Comparison of ENCODE assay signal across 1 cellular context in the genomic region with DNA sequence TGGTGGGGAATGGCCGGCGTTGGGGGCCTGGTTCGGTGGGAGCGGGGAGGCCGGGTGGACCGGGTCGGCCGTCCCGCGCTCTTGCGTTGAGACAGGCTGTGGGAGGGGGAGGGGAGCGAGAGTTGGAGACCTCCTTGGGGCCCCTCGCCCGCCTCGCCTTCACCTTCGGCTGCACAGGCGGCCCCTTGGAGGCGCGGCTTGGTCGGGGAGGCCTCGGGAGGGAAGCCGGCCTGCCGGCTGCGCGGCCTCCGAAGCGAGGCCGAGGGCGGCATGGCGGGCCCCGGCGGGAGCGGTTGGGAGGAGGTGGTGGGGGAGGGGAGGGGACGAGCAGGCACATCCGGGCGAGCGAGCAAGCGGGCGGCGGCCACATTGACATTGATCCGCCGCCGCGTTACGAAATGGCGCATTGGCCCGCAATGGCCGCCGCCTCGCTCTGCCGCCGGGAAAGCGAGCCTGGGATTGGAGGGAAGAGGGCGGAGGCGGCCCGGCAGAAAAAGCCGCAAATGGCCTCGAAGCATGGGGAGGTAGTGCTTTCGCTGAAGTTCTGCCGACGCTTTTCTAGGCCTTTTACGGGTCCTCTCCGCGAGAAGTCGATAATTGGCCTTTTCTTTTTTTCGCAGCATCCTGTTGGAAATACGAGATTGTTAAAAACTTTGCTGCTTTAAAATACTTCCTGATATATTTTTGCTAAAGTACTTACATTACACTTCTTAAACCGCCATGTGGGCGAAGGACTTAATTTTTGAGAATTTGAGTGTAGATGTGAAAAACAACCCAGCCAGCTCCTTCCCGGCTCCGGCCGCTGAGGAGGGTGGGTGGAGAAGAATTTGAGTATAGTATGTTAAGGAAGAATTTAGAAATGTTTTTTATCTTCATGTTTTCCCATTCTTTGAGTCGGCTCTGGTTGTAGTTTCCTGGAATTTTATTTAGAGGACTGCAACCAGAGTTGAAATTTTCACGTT.
A peak's percentile ranks its signal among the peaks of the same experiment; 100 is the strongest.
TF ChIP-seq lines count a peak whose summit lies in the region.

No MANE protein-coding gene starts in this region.

TF ChIP-seq in HepG2, 621 proteins besides CTCF, POLR2A, EP300 and RAD21 (continued from another document and continues in another):
- TF ChIP-seq, protein P1, sequence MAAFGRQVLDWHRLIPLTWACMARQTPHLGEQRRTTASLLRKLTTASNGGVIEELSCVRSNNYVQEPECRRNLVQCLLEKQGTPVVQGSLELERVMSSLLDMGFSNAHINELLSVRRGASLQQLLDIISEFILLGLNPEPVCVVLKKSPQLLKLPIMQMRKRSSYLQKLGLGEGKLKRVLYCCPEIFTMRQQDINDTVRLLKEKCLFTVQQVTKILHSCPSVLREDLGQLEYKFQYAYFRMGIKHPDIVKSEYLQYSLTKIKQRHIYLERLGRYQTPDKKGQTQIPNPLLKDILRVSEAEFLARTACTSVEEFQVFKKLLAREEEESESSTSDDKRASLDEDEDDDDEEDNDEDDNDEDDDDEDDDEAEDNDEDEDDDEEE (CRISPR knock-in tag; IDR thresholded peaks at IDR 0.05), result peak; percentile 7; the same call in 1 of the 2 replicates
- peak; percentile 54; the same call in 1 of the 2 replicates for TF ChIP-seq SIX4 (CRISPR knock-in tag; IDR thresholded peaks at IDR 0.05)
- TF ChIP-seq GATAD2A (CRISPR knock-in tag; IDR thresholded peaks at IDR 0.05), result peak; percentile 48
- peak; percentile 19 for TF ChIP-seq ZNF776 (CRISPR knock-in tag; IDR thresholded peaks at IDR 0.05)
- TF ChIP-seq, protein P2, sequence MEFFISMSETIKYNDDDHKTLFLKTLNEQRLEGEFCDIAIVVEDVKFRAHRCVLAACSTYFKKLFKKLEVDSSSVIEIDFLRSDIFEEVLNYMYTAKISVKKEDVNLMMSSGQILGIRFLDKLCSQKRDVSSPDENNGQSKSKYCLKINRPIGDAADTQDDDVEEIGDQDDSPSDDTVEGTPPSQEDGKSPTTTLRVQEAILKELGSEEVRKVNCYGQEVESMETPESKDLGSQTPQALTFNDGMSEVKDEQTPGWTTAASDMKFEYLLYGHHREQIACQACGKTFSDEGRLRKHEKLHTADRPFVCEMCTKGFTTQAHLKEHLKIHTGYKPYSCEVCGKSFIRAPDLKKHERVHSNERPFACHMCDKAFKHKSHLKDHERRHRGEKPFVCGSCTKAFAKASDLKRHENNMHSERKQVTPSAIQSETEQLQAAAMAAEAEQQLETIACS (CRISPR knock-in tag; IDR thresholded peaks at IDR 0.05), result peak; percentile 56; the same call in 1 of the 2 replicates
- peak; percentile 70 for TF ChIP-seq FOXO1 (CRISPR knock-in tag; IDR thresholded peaks at IDR 0.05)
- TF ChIP-seq MED1 (CRISPR knock-in tag; IDR thresholded peaks at IDR 0.05), result peak; percentile 88
- TF ChIP-seq, protein P3, sequence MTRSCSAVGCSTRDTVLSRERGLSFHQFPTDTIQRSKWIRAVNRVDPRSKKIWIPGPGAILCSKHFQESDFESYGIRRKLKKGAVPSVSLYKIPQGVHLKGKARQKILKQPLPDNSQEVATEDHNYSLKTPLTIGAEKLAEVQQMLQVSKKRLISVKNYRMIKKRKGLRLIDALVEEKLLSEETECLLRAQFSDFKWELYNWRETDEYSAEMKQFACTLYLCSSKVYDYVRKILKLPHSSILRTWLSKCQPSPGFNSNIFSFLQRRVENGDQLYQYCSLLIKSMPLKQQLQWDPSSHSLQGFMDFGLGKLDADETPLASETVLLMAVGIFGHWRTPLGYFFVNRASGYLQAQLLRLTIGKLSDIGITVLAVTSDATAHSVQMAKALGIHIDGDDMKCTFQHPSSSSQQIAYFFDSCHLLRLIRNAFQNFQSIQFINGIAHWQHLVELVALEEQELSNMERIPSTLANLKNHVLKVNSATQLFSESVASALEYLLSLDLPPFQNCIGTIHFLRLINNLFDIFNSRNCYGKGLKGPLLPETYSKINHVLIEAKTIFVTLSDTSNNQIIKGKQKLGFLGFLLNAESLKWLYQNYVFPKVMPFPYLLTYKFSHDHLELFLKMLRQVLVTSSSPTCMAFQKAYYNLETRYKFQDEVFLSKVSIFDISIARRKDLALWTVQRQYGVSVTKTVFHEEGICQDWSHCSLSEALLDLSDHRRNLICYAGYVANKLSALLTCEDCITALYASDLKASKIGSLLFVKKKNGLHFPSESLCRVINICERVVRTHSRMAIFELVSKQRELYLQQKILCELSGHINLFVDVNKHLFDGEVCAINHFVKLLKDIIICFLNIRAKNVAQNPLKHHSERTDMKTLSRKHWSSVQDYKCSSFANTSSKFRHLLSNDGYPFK (CRISPR knock-in tag; IDR thresholded peaks at IDR 0.05; ENCODE audit: borderline replicate concordance), result peak; percentile 26; the same call in 1 of the 2 replicates
- TF ChIP-seq MAFK (conservative IDR thresholded peaks at IDR 0.05 in 1 of 2, IDR thresholded peaks at IDR 0.05 in 1 of 2; ENCODE audit: low read length in 2 of 2), result no peak
- TF ChIP-seq, protein P4, sequence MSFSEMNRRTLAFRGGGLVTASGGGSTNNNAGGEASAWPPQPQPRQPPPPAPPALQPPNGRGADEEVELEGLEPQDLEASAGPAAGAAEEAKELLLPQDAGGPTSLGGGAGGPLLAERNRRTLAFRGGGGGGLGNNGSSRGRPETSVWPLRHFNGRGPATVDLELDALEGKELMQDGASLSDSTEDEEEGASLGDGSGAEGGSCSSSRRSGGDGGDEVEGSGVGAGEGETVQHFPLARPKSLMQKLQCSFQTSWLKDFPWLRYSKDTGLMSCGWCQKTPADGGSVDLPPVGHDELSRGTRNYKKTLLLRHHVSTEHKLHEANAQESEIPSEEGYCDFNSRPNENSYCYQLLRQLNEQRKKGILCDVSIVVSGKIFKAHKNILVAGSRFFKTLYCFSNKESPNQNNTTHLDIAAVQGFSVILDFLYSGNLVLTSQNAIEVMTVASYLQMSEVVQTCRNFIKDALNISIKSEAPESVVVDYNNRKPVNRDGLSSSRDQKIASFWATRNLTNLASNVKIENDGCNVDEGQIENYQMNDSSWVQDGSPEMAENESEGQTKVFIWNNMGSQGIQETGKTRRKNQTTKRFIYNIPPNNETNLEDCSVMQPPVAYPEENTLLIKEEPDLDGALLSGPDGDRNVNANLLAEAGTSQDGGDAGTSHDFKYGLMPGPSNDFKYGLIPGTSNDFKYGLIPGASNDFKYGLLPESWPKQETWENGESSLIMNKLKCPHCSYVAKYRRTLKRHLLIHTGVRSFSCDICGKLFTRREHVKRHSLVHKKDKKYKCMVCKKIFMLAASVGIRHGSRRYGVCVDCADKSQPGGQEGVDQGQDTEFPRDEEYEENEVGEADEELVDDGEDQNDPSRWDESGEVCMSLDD (CRISPR knock-in tag; IDR thresholded peaks at IDR 0.05; ENCODE audit: borderline replicate concordance), result no peak
- peak; percentile 98 for TF ChIP-seq RBFOX2 (IDR thresholded peaks at IDR 0.05; ENCODE audit: low read depth, low read length)
- TF ChIP-seq ZNF670 (CRISPR knock-in tag; IDR thresholded peaks at IDR 0.05; ENCODE audit: borderline replicate concordance), result peak; percentile 88
- TF ChIP-seq, protein P5, sequence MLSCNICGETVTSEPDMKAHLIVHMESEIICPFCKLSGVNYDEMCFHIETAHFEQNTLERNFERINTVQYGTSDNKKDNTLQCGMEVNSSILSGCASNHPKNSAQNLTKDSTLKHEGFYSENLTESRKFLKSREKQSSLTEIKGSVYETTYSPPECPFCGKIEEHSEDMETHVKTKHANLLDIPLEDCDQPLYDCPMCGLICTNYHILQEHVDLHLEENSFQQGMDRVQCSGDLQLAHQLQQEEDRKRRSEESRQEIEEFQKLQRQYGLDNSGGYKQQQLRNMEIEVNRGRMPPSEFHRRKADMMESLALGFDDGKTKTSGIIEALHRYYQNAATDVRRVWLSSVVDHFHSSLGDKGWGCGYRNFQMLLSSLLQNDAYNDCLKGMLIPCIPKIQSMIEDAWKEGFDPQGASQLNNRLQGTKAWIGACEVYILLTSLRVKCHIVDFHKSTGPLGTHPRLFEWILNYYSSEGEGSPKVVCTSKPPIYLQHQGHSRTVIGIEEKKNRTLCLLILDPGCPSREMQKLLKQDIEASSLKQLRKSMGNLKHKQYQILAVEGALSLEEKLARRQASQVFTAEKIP (CRISPR knock-in tag; IDR thresholded peaks at IDR 0.05; ENCODE audit: borderline replicate concordance), result no peak
- TF ChIP-seq, protein P6, sequence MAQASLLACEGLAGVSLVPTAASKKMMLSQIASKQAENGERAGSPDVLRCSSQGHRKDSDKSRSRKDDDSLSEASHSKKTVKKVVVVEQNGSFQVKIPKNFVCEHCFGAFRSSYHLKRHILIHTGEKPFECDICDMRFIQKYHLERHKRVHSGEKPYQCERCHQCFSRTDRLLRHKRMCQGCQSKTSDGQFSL (CRISPR knock-in tag; IDR thresholded peaks at IDR 0.05), result no peak
- TF ChIP-seq ZNF672 (CRISPR knock-in tag; IDR thresholded peaks at IDR 0.05), result peak; percentile 56; the same call in 1 of the 2 replicates
- TF ChIP-seq MATR3 (CRISPR knock-in tag; IDR thresholded peaks at IDR 0.05), result no peak
- TF ChIP-seq BRD4 (CRISPR knock-in tag; IDR thresholded peaks at IDR 0.05), result peak; percentile 86; the same call in 1 of the 2 replicates
- TF ChIP-seq, protein P7, sequence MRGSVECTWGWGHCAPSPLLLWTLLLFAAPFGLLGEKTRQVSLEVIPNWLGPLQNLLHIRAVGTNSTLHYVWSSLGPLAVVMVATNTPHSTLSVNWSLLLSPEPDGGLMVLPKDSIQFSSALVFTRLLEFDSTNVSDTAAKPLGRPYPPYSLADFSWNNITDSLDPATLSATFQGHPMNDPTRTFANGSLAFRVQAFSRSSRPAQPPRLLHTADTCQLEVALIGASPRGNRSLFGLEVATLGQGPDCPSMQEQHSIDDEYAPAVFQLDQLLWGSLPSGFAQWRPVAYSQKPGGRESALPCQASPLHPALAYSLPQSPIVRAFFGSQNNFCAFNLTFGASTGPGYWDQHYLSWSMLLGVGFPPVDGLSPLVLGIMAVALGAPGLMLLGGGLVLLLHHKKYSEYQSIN (CRISPR knock-in tag; IDR thresholded peaks at IDR 0.05; ENCODE audit: borderline replicate concordance), result no peak
- TF ChIP-seq ATF7 (IDR thresholded peaks at IDR 0.05), result no peak
- no peak for TF ChIP-seq ATF7 (CRISPR knock-in tag; IDR thresholded peaks at IDR 0.05)
- peak; percentile 100 for TF ChIP-seq HNRNPK (IDR thresholded peaks at IDR 0.05; ENCODE audit: low read depth, low read length, poor library complexity, severe bottlenecking)
- TF ChIP-seq HOXA5 (CRISPR knock-in tag; IDR thresholded peaks at IDR 0.05), result peak; percentile 81
- no peak for TF ChIP-seq ZNF546 (CRISPR knock-in tag; conservative IDR thresholded peaks at IDR 0.05)
- TF ChIP-seq ZNF33A (CRISPR knock-in tag; IDR thresholded peaks at IDR 0.05; ENCODE audit: borderline replicate concordance), result no peak
- TF ChIP-seq ZNF703 (CRISPR knock-in tag; IDR thresholded peaks at IDR 0.05; ENCODE audit: borderline replicate concordance), result no peak
- TF ChIP-seq CBFB (CRISPR knock-in tag; IDR thresholded peaks at IDR 0.05), result peak; percentile 92
- TF ChIP-seq GTF3A (CRISPR knock-in tag; conservative IDR thresholded peaks at IDR 0.05), result no peak
- TF ChIP-seq PAX8 (CRISPR knock-in tag; IDR thresholded peaks at IDR 0.05; ENCODE audit: borderline replicate concordance), result no peak
- TF ChIP-seq KDM5A (IDR thresholded peaks at IDR 0.05; ENCODE audit: borderline replicate concordance, low read length), result peak; percentile 60; the same call in 1 of the 2 replicates
- no peak for TF ChIP-seq ZNF652 (CRISPR knock-in tag; IDR thresholded peaks at IDR 0.05; ENCODE audit: borderline replicate concordance, low read depth)
- TF ChIP-seq CREB1 (IDR thresholded peaks at IDR 0.05), result no peak
- TF ChIP-seq CREB1 (CRISPR knock-in tag; IDR thresholded peaks at IDR 0.05), result no peak
- no peak for TF ChIP-seq RORA (CRISPR knock-in tag; IDR thresholded peaks at IDR 0.05)
- TF ChIP-seq CENPX (CRISPR knock-in tag; IDR thresholded peaks at IDR 0.05), result no peak
- peak; percentile 20 for TF ChIP-seq BHLHE40 (IDR thresholded peaks at IDR 0.05; ENCODE audit: low read length)
- TF ChIP-seq SATB2 (CRISPR knock-in tag; IDR thresholded peaks at IDR 0.05), result no peak
- TF ChIP-seq KDM4B (CRISPR knock-in tag; IDR thresholded peaks at IDR 0.05), result peak; percentile 82; the same call in 1 of the 2 replicates
- TF ChIP-seq MIER2 (CRISPR knock-in tag; IDR thresholded peaks at IDR 0.05), result peak; percentile 47; the same call in 1 of the 2 replicates
- peak; percentile 85; the same call in 1 of the 2 replicates for TF ChIP-seq MTA1 (CRISPR knock-in tag; IDR thresholded peaks at IDR 0.05; ENCODE audit: borderline replicate concordance)
- TF ChIP-seq, protein P8, sequence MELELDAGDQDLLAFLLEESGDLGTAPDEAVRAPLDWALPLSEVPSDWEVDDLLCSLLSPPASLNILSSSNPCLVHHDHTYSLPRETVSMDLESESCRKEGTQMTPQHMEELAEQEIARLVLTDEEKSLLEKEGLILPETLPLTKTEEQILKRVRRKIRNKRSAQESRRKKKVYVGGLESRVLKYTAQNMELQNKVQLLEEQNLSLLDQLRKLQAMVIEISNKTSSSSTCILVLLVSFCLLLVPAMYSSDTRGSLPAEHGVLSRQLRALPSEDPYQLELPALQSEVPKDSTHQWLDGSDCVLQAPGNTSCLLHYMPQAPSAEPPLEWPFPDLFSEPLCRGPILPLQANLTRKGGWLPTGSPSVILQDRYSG (CRISPR knock-in tag; IDR thresholded peaks at IDR 0.05), result no peak
- TF ChIP-seq RXRB (CRISPR knock-in tag; IDR thresholded peaks at IDR 0.05; ENCODE audit: borderline replicate concordance), result peak; percentile 77
- peak; percentile 25; the same call in 1 of the 2 replicates for TF ChIP-seq ZNF629 (CRISPR knock-in tag; conservative IDR thresholded peaks at IDR 0.05)
- TF ChIP-seq, protein P9, sequence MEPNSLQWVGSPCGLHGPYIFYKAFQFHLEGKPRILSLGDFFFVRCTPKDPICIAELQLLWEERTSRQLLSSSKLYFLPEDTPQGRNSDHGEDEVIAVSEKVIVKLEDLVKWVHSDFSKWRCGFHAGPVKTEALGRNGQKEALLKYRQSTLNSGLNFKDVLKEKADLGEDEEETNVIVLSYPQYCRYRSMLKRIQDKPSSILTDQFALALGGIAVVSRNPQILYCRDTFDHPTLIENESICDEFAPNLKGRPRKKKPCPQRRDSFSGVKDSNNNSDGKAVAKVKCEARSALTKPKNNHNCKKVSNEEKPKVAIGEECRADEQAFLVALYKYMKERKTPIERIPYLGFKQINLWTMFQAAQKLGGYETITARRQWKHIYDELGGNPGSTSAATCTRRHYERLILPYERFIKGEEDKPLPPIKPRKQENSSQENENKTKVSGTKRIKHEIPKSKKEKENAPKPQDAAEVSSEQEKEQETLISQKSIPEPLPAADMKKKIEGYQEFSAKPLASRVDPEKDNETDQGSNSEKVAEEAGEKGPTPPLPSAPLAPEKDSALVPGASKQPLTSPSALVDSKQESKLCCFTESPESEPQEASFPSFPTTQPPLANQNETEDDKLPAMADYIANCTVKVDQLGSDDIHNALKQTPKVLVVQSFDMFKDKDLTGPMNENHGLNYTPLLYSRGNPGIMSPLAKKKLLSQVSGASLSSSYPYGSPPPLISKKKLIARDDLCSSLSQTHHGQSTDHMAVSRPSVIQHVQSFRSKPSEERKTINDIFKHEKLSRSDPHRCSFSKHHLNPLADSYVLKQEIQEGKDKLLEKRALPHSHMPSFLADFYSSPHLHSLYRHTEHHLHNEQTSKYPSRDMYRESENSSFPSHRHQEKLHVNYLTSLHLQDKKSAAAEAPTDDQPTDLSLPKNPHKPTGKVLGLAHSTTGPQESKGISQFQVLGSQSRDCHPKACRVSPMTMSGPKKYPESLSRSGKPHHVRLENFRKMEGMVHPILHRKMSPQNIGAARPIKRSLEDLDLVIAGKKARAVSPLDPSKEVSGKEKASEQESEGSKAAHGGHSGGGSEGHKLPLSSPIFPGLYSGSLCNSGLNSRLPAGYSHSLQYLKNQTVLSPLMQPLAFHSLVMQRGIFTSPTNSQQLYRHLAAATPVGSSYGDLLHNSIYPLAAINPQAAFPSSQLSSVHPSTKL (CRISPR knock-in tag; IDR thresholded peaks at IDR 0.05), result peak; percentile 87
